8 cellular contexts compared by ENCODE assay signal in the genomic region with DNA sequence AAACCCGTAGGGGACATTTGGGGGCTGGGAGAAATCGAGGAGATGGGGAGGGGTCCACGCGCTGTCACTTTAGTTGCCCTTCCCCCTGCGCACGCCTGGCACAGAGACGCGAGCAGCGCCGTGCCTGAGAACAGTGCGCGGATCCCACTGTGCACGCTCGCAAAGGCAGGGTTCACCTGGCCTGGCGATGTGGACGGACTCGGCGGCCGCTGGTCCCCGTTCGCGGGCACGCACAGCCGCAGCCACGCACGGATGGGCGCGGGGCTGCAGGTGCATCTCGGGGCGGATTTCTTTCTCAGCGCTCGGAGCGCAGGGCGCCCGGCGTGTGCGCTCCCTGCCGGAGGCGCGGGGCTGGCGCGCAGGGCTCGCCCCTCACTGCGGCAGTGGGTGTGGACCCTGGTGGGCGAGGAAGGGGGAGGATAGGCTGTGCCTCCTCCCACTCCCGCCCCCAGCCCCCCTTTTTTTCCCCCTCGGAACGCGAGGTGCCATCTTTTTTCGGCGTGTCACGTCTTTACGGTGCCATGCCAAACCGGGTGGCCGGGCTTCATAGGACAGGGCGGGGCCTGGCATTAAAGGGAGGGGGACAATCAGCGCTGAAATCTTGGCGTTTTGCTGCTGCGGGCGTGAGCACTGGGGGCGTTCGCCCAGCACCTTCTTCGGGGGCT. TPM values are rescaled to one million over a fixed set of nuclear protein-coding genes. Genes with fewer than 3 reads are reported as not detected.
DNase-seq lines count a peak whose midpoint lies in the region.

No MANE protein-coding gene starts in this region.

- no peak overlapping the region for H3K4ac ChIP-seq in trophoblast cell (ENCODE audit: low read depth, low read length)

- H4K8ac ChIP-seq in trophoblast cell (ENCODE audit: low read depth, low read length) = no peak overlapping the region

- H3K79me1 ChIP-seq in trophoblast cell (ENCODE audit: low read length) = peaks cover 5% of the 10 kb centered on the region

- no peak overlapping the region for H2BK5ac ChIP-seq in trophoblast cell (ENCODE audit: low read depth, low read length, poor library complexity)

- in situ Hi-C loops in KBM-7 (cut with MboI; ENCODE audit: low pct_unique_long_range_greater_than_20kb, low sequenced_read_pairs) = no loop called here

- peaks cover 2% of the 10 kb centered on the region for H3K79me2 ChIP-seq in trophoblast cell (ENCODE audit: control insufficient read depth, insufficient read depth, low read length, poor library complexity)

- H3K4me2 ChIP-seq in trophoblast cell (ENCODE audit: low read length) = peak overlapping the region; percentile 97

- H3K27ac ChIP-seq in trophoblast cell (ENCODE audit: low read depth, low read length) = no peak overlapping the region

- H3K4me3 ChIP-seq in trophoblast cell (ENCODE audit: low read depth, low read length) = peak overlapping the region; percentile 60

- H3K27me3 ChIP-seq in trophoblast cell (ENCODE audit: insufficient read depth, low read length) = peaks cover 38% of the 10 kb centered on the region

- H3K23ac ChIP-seq in trophoblast cell (ENCODE audit: low read length) = no peak overlapping the region

- no peak overlapping the region for H2AK5ac ChIP-seq in trophoblast cell (ENCODE audit: low read length)

- H3K27me3 Mint-ChIP-seq in activated T-cell treated with anti-CD3 and anti-CD28 coated beads, Interleukin-2, amount 50 U/mL, for 24 hours = peaks cover 59% of the 10 kb centered on the region

- no peaks in the 10 kb centered on the region for H3K36me3 ChIP-seq in trophoblast cell (ENCODE audit: control insufficient read depth in 1 of 2, insufficient read depth in 2 of 2, low read length in 2 of 2)

- peak overlapping the region; percentile 18 for H3K27ac Mint-ChIP-seq in activated T-cell treated with anti-CD3 and anti-CD28 coated beads, Interleukin-2, amount 50 U/mL, for 24 hours

- peaks cover 27% of the 10 kb centered on the region for H3K4me1 Mint-ChIP-seq in activated T-cell treated with anti-CD3 and anti-CD28 coated beads, Interleukin-2, amount 50 U/mL, for 24 hours (ENCODE audit: low read depth)

- no peaks in the 10 kb centered on the region for H3K36me3 Mint-ChIP-seq in activated T-cell treated with anti-CD3 and anti-CD28 coated beads, Interleukin-2, amount 50 U/mL, for 24 hours (ENCODE audit: low read depth)

- H3K4me1 ChIP-seq in trophoblast cell (ENCODE audit: control insufficient read depth in 1 of 2, insufficient read depth in 2 of 2, low read length in 2 of 2) = peaks cover 3 to 13% of the 10 kb centered on the region in 2 experiments

- no peak overlapping the region for H2BK12ac ChIP-seq in trophoblast cell (ENCODE audit: low read length)

- peaks cover 5% of the 10 kb centered on the region for H3K9me3 ChIP-seq in trophoblast cell (ENCODE audit: insufficient read depth, low read depth, low read length)

- H3K9ac ChIP-seq in trophoblast cell (ENCODE audit: low read length) = no peak overlapping the region

- no peak overlapping the region for H4K12ac ChIP-seq in trophoblast cell (ENCODE audit: low read depth, low read length)

- peaks cover 2% of the 10 kb centered on the region for H3K9me3 Mint-ChIP-seq in activated T-cell treated with anti-CD3 and anti-CD28 coated beads, Interleukin-2, amount 50 U/mL, for 24 hours

- H4K91ac ChIP-seq in trophoblast cell (ENCODE audit: low read depth, low read length) = no peak overlapping the region

- H3K14ac ChIP-seq in trophoblast cell (ENCODE audit: low read length) = no peak overlapping the region

- peak overlapping the region; percentile 76 for H3K4me3 Mint-ChIP-seq in activated T-cell treated with anti-CD3 and anti-CD28 coated beads, Interleukin-2, amount 50 U/mL, for 24 hours

- H2BK120ac ChIP-seq in trophoblast cell (ENCODE audit: insufficient read depth, low read length, poor library complexity) = no peak overlapping the region

- no CpG with 5 or more reads among the region's 63 CpGs for WGBS in trophoblast cell (ENCODE audit: extremely low coverage, insufficient coverage, insufficient read length)

- no peak overlapping the region for H3K18ac ChIP-seq in trophoblast cell (ENCODE audit: low read length)

- DNase-seq in DMS53 treated with DMSO at 0.1 percent for 48 hours (lab: John Stamatoyannopoulos, UW; ENCODE audit: unreplicated experiment) (peak; percentile 31), NCI-H1694 treated with DMSO at 0.1 percent for 48 hours (lab: John Stamatoyannopoulos, UW) (peak; percentile 88), germinal center (ENCODE audit: low spot score) (peak; percentile 41), trophoblast cell (peak in 1 of 2 donors; percentile 25), HK-2 (ENCODE audit: unreplicated experiment) (no peak), KBM-7 (no peak), GM03348 (ENCODE audit: low spot score) (no peak)
- DNase-seq in activated T-cell treated with anti-CD3 and anti-CD28 coated beads, Interleukin-2, amount 50 U/mL, for 24 hours = peak; percentile 59

- no peak overlapping the region for H2AFZ ChIP-seq in trophoblast cell (ENCODE audit: insufficient read depth, low read length, poor library complexity)

RNA-seq across cellular contexts. Expression of a gene that starts 1.1 kb away (rescaled TPM):
- 5.3 and 5.4 TPM in 2 replicates for polyA plus RNA-seq in trophoblast cell (2013)

RNA-seq across cellular contexts. Expression of a gene that starts 50.8 kb away (rescaled TPM):
- not detected in 2 replicates for polyA plus RNA-seq in trophoblast cell (2013)

Comparison
In these comparisons a context has a peak if more than half of its experiments do, and no peak if none do; other contexts are left out.
1. DNase-seq: peak in DMS53 treated with DMSO at 0.1 percent for 48 hours (single experiment), NCI-H1694 treated with DMSO at 0.1 percent for 48 hours (single experiment), activated T-cell treated with anti-CD3 and anti-CD28 coated beads, Interleukin-2, amount 50 U/mL, for 24 hours (single experiment) and germinal center (single experiment); none in HK-2 (single experiment), KBM-7 (single experiment) and GM03348 (single experiment).